13 cellular contexts compared by ENCODE assay signal in the genomic region with DNA sequence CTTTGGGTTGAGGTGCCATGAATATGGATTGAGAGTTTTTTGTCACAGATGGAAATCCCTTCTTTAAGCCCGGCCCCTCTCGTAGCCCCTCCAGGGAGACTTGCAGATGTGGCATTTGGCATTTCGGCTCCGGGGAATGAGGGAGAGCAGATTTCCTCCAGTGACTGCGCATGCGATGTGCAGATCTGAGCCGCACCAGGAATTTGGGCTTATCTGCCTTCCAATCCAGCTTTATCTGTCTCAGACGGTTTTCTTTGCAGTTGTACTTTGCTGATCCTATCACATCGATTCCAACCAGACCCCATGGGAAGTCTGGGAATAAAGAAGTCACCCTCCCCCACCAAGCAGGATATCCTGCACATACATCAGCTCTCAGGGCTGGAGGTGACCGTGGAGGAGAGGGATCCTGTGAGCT. TPM values are rescaled to one million over a fixed set of nuclear protein-coding genes. Genes with fewer than 3 reads are reported as not detected.
A peak's percentile ranks its signal among the peaks of the same experiment; 100 is the strongest.
DNase-seq lines count a peak whose midpoint lies in the region; ATAC-seq, FAIRE-seq and TF ChIP-seq lines count a peak whose summit lies in the region.
"Had no signal": no experiment of that assay in that cellular context is flagged by ENCODE, and none has a peak within 500 bp of the region (broad histone marks: within the 10 kb centered on the region; RNA-seq: fewer than 3 reads in every experiment).

No MANE protein-coding gene starts in this region.

- peak overlapping the region; percentile 69 for H3K4me3 Mint-ChIP-seq in endothelial cell (ENCODE audit: unreplicated experiment)
- H3K4me3 Mint-ChIP-seq: CD8-positive, alpha-beta T cell; stimulated activated memory B cell treated with anti-CD40 and anti-IgM and Interleukin-4, amounts not matched to agents 10 μg/mL and 1 μg/mL and 100 μg/mL, for 72 hours had no signal

- peaks cover 8% of the 10 kb centered on the region for H3K27me3 Mint-ChIP-seq in endothelial cell (ENCODE audit: unreplicated experiment)

- peaks cover 4% of the 10 kb centered on the region for H3K36me3 Mint-ChIP-seq in endothelial cell (ENCODE audit: low read depth, unreplicated experiment)
- peaks cover 0 to 4% of the 10 kb centered on the region in 2 donors for H3K36me3 Mint-ChIP-seq in activated naive CD4-positive, alpha-beta T cell treated with anti-CD3 and anti-CD28 coated beads, Interleukin-2, amount 50 U/mL, for 72 hours
- H3K36me3 Mint-ChIP-seq: CD8-positive, alpha-beta T cell; stimulated activated memory B cell treated with anti-CD40 and anti-IgM and Interleukin-4, amounts not matched to agents 10 μg/mL and 1 μg/mL and 100 μg/mL, for 72 hours had no signal

- CTCF ChIA-PET in AG04450 (lab: Charles Lee), result interaction anchor here (0.7 to 3.2 kb wide), 5 partner anchors 9 to 949 kb away, joined by 3 to 24 read pairs (median 4); no protein-coding TSS in a partner anchor

- ATAC-seq in GM21526 (IDR thresholded peaks at IDR 0.05; ENCODE audit: low FRiP score, unreplicated experiment), result no peak
- ATAC-seq in activated naive CD4-positive, alpha-beta T cell treated with anti-CD3 and anti-CD28 coated beads, Interleukin-2, amount 50 U/mL, for 72 hours, result no peak
- no peak for ATAC-seq in GM19324 (IDR thresholded peaks at IDR 0.05; ENCODE audit: low FRiP score, unreplicated experiment)
- ATAC-seq: CD8-positive, alpha-beta T cell; stimulated activated memory B cell treated with anti-CD40 and anti-IgM and Interleukin-4, amounts not matched to agents 10 μg/mL and 1 μg/mL and 100 μg/mL, for 72 hours had no signal

- H3K36me3 ChIP-seq in mucosa of rectum (ENCODE audit: control insufficient read depth in 2 of 2, insufficient read depth in 2 of 2, low read length in 2 of 2), result no peaks in the 10 kb centered on the region

- no peaks in the 10 kb centered on the region for H3K9me3 Mint-ChIP-seq in endothelial cell (ENCODE audit: unreplicated experiment)
- no peaks in the 10 kb centered on the region for H3K9me3 Mint-ChIP-seq in activated naive CD4-positive, alpha-beta T cell treated with anti-CD3 and anti-CD28 coated beads, Interleukin-2, amount 50 U/mL, for 72 hours
- H3K9me3 Mint-ChIP-seq: CD8-positive, alpha-beta T cell had no signal

- no peaks in the 10 kb centered on the region for H3K27me3 ChIP-seq in AG04450 (ENCODE audit: control insufficient read depth, insufficient read depth, low read length)
- peaks cover 7 to 8% of the 10 kb centered on the region in 2 donors for H3K27me3 ChIP-seq in mucosa of rectum (ENCODE audit: control insufficient read depth in 2 of 2, insufficient read depth in 2 of 2, low read length in 2 of 2)

- no peak overlapping the region for H3K9ac ChIP-seq in mucosa of rectum (ENCODE audit: low read depth in 1 of 2, low read length in 2 of 2)

- DNase-seq in AG04450 (ENCODE audit: low read depth, low spot score), result no peak
- DNase-seq in RPMI7951 (ENCODE audit: low read depth), result peak; percentile 77
- DNase-seq in endothelial cell (ENCODE audit: low spot score), result peak; percentile 50
- no peak for DNase-seq in activated naive CD4-positive, alpha-beta T cell treated with anti-CD3 and anti-CD28 coated beads, Interleukin-2, amount 50 U/mL, for 72 hours (ENCODE audit: low spot score in 2 of 2)
- no peak for DNase-seq in frontal cortex (ENCODE audit: low spot score in 2 of 2)
- DNase-seq: CD8-positive, alpha-beta T cell; left cardiac atrium had no signal

- H3K4me1 Mint-ChIP-seq in endothelial cell (ENCODE audit: unreplicated experiment), result peaks cover 54% of the 10 kb centered on the region

- peak overlapping the region; percentile 49 for H3K4me3 ChIP-seq in AG04450 (ENCODE audit: low read depth, low read length)
- H3K4me3 ChIP-seq in mucosa of rectum (ENCODE audit: low read length in 2 of 2), result peak overlapping the region; percentile 17 to 38

- no peaks in the 10 kb centered on the region for H3K4me1 ChIP-seq in mucosa of rectum (ENCODE audit: control insufficient read depth in 2 of 2, insufficient read depth in 2 of 2, low read length in 2 of 2)

- POLR2A ChIA-PET in AG04450 (lab: Yijun Ruan, JAX), result interaction anchor here (0.7 kb wide), 1 partner anchor 1100 kb away, joined by 3 read pairs; no protein-coding TSS in a partner anchor

- no peak overlapping the region for H3K27ac ChIP-seq in AG04450 (ENCODE audit: low read depth, low read length)
- no peak overlapping the region for H3K27ac ChIP-seq in mucosa of rectum (ENCODE audit: low read depth in 2 of 2, low read length in 2 of 2)
- H3K27ac ChIP-seq: VCaP had no signal

- TF ChIP-seq CTCF in AG04450 (IDR thresholded peaks at IDR 0.05; ENCODE audit: low read depth, low read length) (no peak), endothelial cell (IDR thresholded peaks at IDR 0.05; ENCODE audit: unreplicated experiment) (no peak)

- no peaks in the 10 kb centered on the region for H3K9me3 ChIP-seq in AG04450 (ENCODE audit: control insufficient read depth, insufficient read depth, low read length)
- H3K9me3 ChIP-seq in mucosa of rectum (ENCODE audit: control insufficient read depth in 2 of 2, low read length in 2 of 2), result no peaks in the 10 kb centered on the region

- FAIRE-seq in frontal cortex (lab: Jason Lieb, UNC), result no peak
- FAIRE-seq: RCC 7860 had no signal

- peak overlapping the region; percentile 81 for H3K27ac Mint-ChIP-seq in endothelial cell (ENCODE audit: unreplicated experiment)
- no peak overlapping the region for H3K27ac Mint-ChIP-seq in activated naive CD4-positive, alpha-beta T cell treated with anti-CD3 and anti-CD28 coated beads, Interleukin-2, amount 50 U/mL, for 72 hours
- H3K27ac Mint-ChIP-seq: CD8-positive, alpha-beta T cell; stimulated activated memory B cell treated with anti-CD40 and anti-IgM and Interleukin-4, amounts not matched to agents 10 μg/mL and 1 μg/mL and 100 μg/mL, for 72 hours had no signal

RNA-seq across cellular contexts. Expression of a gene that starts 11.7 kb away (rescaled TPM):
- 2.4 and 3.4 TPM in 2 replicates for polyA plus RNA-seq in AG04450 (2011; rRNA removed)
- 12.4 and 13.2 TPM in 2 replicates for polyA minus RNA-seq in AG04450 (2011; rRNA and poly(A)+ RNA removed)
- total RNA-seq in RPMI7951 (2014; rRNA removed; shearing (Covaris generic)), result 2.3 and 2.9 TPM in 2 replicates
- total RNA-seq in endothelial cell (ENCODE audit: unreplicated experiment) (3.4 TPM), frontal cortex (11.4 TPM)
- under 1 TPM; 0.16 to 0.25 TPM for total RNA-seq in activated naive CD4-positive, alpha-beta T cell treated with anti-CD3 and anti-CD28 coated beads, Interleukin-2, amount 50 U/mL, for 72 hours
- total RNA-seq: CD8-positive, alpha-beta T cell had no signal

Comparison
In these comparisons a context has a peak if more than half of its experiments do, and no peak if none do; other contexts are left out.
1. DNase-seq: peak in RPMI7951 (single experiment) and endothelial cell (single experiment); none in AG04450 (single experiment), activated naive CD4-positive, alpha-beta T cell treated with anti-CD3 and anti-CD28 coated beads, Interleukin-2, amount 50 U/mL, for 72 hours (0 of 2) and frontal cortex (0 of 2).